18 cellular contexts compared by ENCODE assay signal in the genomic region with DNA sequence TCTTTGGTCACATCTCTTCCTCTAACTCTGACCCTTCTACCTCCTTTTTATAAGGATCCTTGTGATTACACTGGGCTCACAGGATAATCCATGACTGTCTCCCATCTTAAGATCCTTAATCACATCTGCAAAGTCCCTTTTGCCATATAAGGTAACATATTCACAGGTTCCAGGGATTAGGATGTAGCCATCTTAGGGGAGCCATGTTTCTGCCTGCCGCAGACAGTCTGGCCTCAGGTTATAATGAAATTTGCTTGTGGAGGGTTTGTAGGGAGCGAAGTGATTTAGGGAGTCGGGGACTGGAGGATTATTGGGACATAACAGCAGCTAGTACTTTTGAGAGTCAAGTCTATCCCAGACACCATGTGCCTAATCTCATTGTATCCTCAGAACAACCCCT. TPM values are rescaled to one million over a fixed set of nuclear protein-coding genes. Genes with fewer than 3 reads are reported as not detected.
DNase-seq lines count a peak whose midpoint lies in the region; ATAC-seq and TF ChIP-seq lines count a peak whose summit lies in the region.
"Had no signal": no experiment of that assay in that cellular context is flagged by ENCODE, and none has a peak within 500 bp of the region (broad histone marks: within the 10 kb centered on the region; RNA-seq: fewer than 3 reads in every experiment).

No MANE protein-coding gene starts in this region.

- DNase-seq in GM23338 (ENCODE audit: low spot score) (no peak), glutamatergic neuron (no peak), gastrocnemius medialis (no peak), SIG-M5 treated with dmso at 0.1 percent for 504 hours (lab: John Stamatoyannopoulos, UW; ENCODE audit: unreplicated experiment) (no peak)
- DNase-seq in stimulated activated CD4-positive, alpha-beta T cell treated with anti-CD3 and anti-CD28 coated beads, Interleukin-2, amount 100 ng/mL, for 48 hours = no peak
- DNase-seq: ACHN, AML-193, DMS79 treated with DMSO at 0.1 percent for 48 hours, HFFc6, NCI-H1436 treated with DMSO at 0.1 percent for 48 hours, NCI-H2029, NCI-H446, NCI-H526 treated with DMSO at 0.1 percent for 48 hours had no signal

- H3F3A ChIP-seq in GM23338 (replicated peaks; ENCODE audit: low read depth) = no peaks in the 10 kb centered on the region

- H3K79me2 ChIP-seq in GM23338 (replicated peaks; ENCODE audit: insufficient read depth) = peaks cover 66% of the 10 kb centered on the region

- H3K36me3 ChIP-seq in GM23338 (ENCODE audit: insufficient read depth) (no peaks in the 10 kb centered on the region), gastrocnemius medialis (no peaks in the 10 kb centered on the region)

- H3K9me3 ChIP-seq in gastrocnemius medialis = no peaks in the 10 kb centered on the region
- H3K9me3 ChIP-seq: SJSA1 had no signal

- H3K4me1 ChIP-seq in GM23338 (ENCODE audit: insufficient read depth) (peaks cover 1% of the 10 kb centered on the region; the same call in 1 of the 2 replicates), gastrocnemius medialis (peaks cover 69 to 82% of the 10 kb centered on the region in 2 donors)

- no peak overlapping the region for H2AFZ ChIP-seq in GM23338

- H3K36me3 Mint-ChIP-seq in GM23338 (ENCODE audit: low read depth) (peaks cover 47% of the 10 kb centered on the region), glutamatergic neuron (ENCODE audit: unreplicated experiment) (peaks cover 5% of the 10 kb centered on the region)

- H3K4me1 Mint-ChIP-seq in GM23338 (no peaks in the 10 kb centered on the region; the same call in 2 of the 3 replicates), glutamatergic neuron (ENCODE audit: low read depth, unreplicated experiment) (peaks cover 4% of the 10 kb centered on the region)

- H3K9me3 Mint-ChIP-seq in GM23338 = peaks cover 4% of the 10 kb centered on the region; the same call in 1 of the 3 replicates
- H3K9me3 Mint-ChIP-seq in glutamatergic neuron (ENCODE audit: unreplicated experiment) = no peaks in the 10 kb centered on the region
- H3K9me3 Mint-ChIP-seq: HFFc6 had no signal

- in situ Hi-C loops in gastrocnemius medialis (cut with MboI; ENCODE audit: low sequenced_read_pairs in 4 of 4) = no loop called here

- H3K9me2 ChIP-seq in GM23338 (ENCODE audit: insufficient read depth) = no peaks in the 10 kb centered on the region

- H3K4me3 ChIP-seq in GM23338 (no peak overlapping the region), gastrocnemius medialis (no peak overlapping the region)
- H3K4me3 ChIP-seq: SJSA1 had no signal

- TF ChIP-seq POLR2A in gastrocnemius medialis (IDR thresholded peaks at IDR 0.05) = no peak

- H3K27ac Mint-ChIP-seq in GM23338 (no peak overlapping the region; the same call in 1 of the 2 replicates), glutamatergic neuron (ENCODE audit: unreplicated experiment) (no peak overlapping the region)
- H3K27ac Mint-ChIP-seq: HFFc6 had no signal

- 0 out of 2 replicates have a peak, but pooled peaks cover 4% of the 10 kb centered on the region for H4K20me1 ChIP-seq in GM23338 (replicated peaks; ENCODE audit: insufficient read depth)

- no peaks in the 10 kb centered on the region for H3K27me3 ChIP-seq in GM23338 (ENCODE audit: insufficient read depth)
- H3K27me3 ChIP-seq in gastrocnemius medialis = no peaks in the 10 kb centered on the region
- H3K27me3 ChIP-seq: SJSA1 had no signal

- H3K27ac ChIP-seq in 22Rv1 = peak overlapping the region; percentile 45; the same call in 1 of the 2 replicates
- H3K27ac ChIP-seq in GM23338 (ENCODE audit: low read depth) = 0 out of 2 replicates have a peak overlapping the region, but pooled peaks have one; percentile 63
- peak overlapping the region; percentile 91 to 97 (median 96) for H3K27ac ChIP-seq in gastrocnemius medialis
- H3K27ac ChIP-seq: SJSA1 had no signal

- TF ChIP-seq CTCF in 22Rv1 (IDR thresholded peaks at IDR 0.05) (no peak), GM23338 (conservative IDR thresholded peaks at IDR 0.05; ENCODE audit: low read depth in 2 of 2) (no peak), glutamatergic neuron (IDR thresholded peaks at IDR 0.05; ENCODE audit: partially characterized antibody, unreplicated experiment) (no peak), gastrocnemius medialis (IDR thresholded peaks at IDR 0.05 in 4 of 5, conservative IDR thresholded peaks at IDR 0.05 in 1 of 5) (no peak)

- ATAC-seq in GM23338 (no peak), gastrocnemius medialis (no peak), SK-N-SH treated with all-trans-retinoic acid at 6 μM for 48 hours (no peak)
- ATAC-seq: Panc1 had no signal

- intact Hi-C loops in gastrocnemius medialis (cut with DNase I; ENCODE audit: low total_unique reads) = loop anchor here (10.0 kb wide), 1 partner anchor 699 kb away; no protein-coding TSS in a partner anchor

- H3K27me3 Mint-ChIP-seq in GM23338 (ENCODE audit: insufficient read depth, low read depth, poor library complexity) (peaks cover 14% of the 10 kb centered on the region), glutamatergic neuron (ENCODE audit: unreplicated experiment) (no peaks in the 10 kb centered on the region)

- no peak overlapping the region for H3K4me3 Mint-ChIP-seq in GM23338
- H3K4me3 Mint-ChIP-seq in glutamatergic neuron (ENCODE audit: unreplicated experiment) = peak overlapping the region; percentile 25
- H3K4me3 Mint-ChIP-seq: HFFc6 had no signal

- H3K4me2 ChIP-seq in GM23338 = no peak overlapping the region

TF ChIP-seq in GM23338, 12 proteins besides CTCF, POLR2A, EP300 and RAD21:
- TF ChIP-seq STAT1 (IDR thresholded peaks at IDR 0.05; ENCODE audit: unreplicated experiment) (no peak), ZNF114 (CRISPR knock-in tag; IDR thresholded peaks at IDR 0.05) (no peak), NANOG (IDR thresholded peaks at IDR 0.05; ENCODE audit: borderline replicate concordance) (no peak), POLR2AphosphoS5 (IDR thresholded peaks at IDR 0.05; ENCODE audit: low read depth) (no peak)
- TF ChIP-seq, protein P1, sequence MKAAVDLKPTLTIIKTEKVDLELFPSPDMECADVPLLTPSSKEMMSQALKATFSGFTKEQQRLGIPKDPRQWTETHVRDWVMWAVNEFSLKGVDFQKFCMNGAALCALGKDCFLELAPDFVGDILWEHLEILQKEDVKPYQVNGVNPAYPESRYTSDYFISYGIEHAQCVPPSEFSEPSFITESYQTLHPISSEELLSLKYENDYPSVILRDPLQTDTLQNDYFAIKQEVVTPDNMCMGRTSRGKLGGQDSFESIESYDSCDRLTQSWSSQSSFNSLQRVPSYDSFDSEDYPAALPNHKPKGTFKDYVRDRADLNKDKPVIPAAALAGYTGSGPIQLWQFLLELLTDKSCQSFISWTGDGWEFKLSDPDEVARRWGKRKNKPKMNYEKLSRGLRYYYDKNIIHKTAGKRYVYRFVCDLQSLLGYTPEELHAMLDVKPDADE (IDR thresholded peaks at IDR 0.05) = no peak

TF ChIP-seq in SK-N-SH treated with all-trans-retinoic acid at 6 μM for 48 hours, 23 proteins besides CTCF, POLR2A, EP300 and RAD21 (continues in another document):
- TF ChIP-seq PPARA (CRISPR knock-in tag; IDR thresholded peaks at IDR 0.05; ENCODE audit: borderline replicate concordance) (no peak), ZFP3 (CRISPR knock-in tag; IDR thresholded peaks at IDR 0.05) (no peak), RARB (CRISPR knock-in tag; IDR thresholded peaks at IDR 0.05) (no peak), ZC3H10 (CRISPR knock-in tag; IDR thresholded peaks at IDR 0.05) (no peak)
- TF ChIP-seq, protein P2, sequence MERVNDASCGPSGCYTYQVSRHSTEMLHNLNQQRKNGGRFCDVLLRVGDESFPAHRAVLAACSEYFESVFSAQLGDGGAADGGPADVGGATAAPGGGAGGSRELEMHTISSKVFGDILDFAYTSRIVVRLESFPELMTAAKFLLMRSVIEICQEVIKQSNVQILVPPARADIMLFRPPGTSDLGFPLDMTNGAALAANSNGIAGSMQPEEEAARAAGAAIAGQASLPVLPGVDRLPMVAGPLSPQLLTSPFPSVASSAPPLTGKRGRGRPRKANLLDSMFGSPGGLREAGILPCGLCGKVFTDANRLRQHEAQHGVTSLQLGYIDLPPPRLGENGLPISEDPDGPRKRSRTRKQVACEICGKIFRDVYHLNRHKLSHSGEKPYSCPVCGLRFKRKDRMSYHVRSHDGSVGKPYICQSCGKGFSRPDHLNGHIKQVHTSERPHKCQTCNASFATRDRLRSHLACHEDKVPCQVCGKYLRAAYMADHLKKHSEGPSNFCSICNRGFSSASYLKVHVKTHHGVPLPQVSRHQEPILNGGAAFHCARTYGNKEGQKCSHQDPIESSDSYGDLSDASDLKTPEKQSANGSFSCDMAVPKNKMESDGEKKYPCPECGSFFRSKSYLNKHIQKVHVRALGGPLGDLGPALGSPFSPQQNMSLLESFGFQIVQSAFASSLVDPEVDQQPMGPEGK (CRISPR knock-in tag; IDR thresholded peaks at IDR 0.05; ENCODE audit: borderline replicate concordance) = no peak
- TF ChIP-seq, protein P3, sequence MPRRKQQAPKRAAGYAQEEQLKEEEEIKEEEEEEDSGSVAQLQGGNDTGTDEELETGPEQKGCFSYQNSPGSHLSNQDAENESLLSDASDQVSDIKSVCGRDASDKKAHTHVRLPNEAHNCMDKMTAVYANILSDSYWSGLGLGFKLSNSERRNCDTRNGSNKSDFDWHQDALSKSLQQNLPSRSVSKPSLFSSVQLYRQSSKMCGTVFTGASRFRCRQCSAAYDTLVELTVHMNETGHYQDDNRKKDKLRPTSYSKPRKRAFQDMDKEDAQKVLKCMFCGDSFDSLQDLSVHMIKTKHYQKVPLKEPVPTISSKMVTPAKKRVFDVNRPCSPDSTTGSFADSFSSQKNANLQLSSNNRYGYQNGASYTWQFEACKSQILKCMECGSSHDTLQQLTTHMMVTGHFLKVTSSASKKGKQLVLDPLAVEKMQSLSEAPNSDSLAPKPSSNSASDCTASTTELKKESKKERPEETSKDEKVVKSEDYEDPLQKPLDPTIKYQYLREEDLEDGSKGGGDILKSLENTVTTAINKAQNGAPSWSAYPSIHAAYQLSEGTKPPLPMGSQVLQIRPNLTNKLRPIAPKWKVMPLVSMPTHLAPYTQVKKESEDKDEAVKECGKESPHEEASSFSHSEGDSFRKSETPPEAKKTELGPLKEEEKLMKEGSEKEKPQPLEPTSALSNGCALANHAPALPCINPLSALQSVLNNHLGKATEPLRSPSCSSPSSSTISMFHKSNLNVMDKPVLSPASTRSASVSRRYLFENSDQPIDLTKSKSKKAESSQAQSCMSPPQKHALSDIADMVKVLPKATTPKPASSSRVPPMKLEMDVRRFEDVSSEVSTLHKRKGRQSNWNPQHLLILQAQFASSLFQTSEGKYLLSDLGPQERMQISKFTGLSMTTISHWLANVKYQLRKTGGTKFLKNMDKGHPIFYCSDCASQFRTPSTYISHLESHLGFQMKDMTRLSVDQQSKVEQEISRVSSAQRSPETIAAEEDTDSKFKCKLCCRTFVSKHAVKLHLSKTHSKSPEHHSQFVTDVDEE (CRISPR knock-in tag; IDR thresholded peaks at IDR 0.05) = no peak

RNA-seq across cellular contexts. Expression of a gene that starts 7.7 kb away (rescaled TPM):
- total RNA-seq in GM23338 (2014; rRNA removed; shearing (Covaris generic)) = 23.9 and 26.8 TPM in 2 replicates
- 5.4 and 5.7 TPM in 2 replicates for polyA plus RNA-seq in GM23338 (2016; fragmentation: Nextera tagmentation; extraction: Ambion mirVana)
- total RNA-seq in glutamatergic neuron (ENCODE audit: unreplicated experiment) = 40.2 TPM
- 10 to 100 TPM; 18.7 to 39.9 (median 21.2) TPM for total RNA-seq in gastrocnemius medialis

RNA-seq across cellular contexts. Expression of a gene that starts 51.5 kb away (rescaled TPM):
- total RNA-seq in GM23338 (2014; rRNA removed; shearing (Covaris generic)) = 0.08 TPM in 1 of 2 replicates, not detected in the other
- polyA plus RNA-seq in GM23338 (2016; fragmentation: Nextera tagmentation; extraction: Ambion mirVana) = 0.15 and 0.26 TPM in 2 replicates
- total RNA-seq in glutamatergic neuron (ENCODE audit: unreplicated experiment) = not detected
- total RNA-seq in gastrocnemius medialis = not detected
- total RNA-seq: HFFc6, M059J, SJSA1 had no signal

Comparison
In these comparisons a context has a peak if more than half of its experiments do, and no peak if none do; other contexts are left out.
1. H3K27ac ChIP-seq: peak in every context shown above with its lines; median percentile 96 in gastrocnemius medialis; 63 in GM23338; 45 in 22Rv1.